In genomic region chr5:172717481-172718195, GRCh38 we compare ENCODE assay signal across 12 cellular contexts. TPM values are rescaled to one million over a fixed set of nuclear protein-coding genes. Genes with fewer than 3 reads are reported as not detected.
DNase-seq lines count a peak whose midpoint lies in the region; ATAC-seq, FAIRE-seq and TF ChIP-seq lines count a peak whose summit lies in the region.
"Had no signal": no experiment of that assay in that cellular context is flagged by ENCODE, and none has a peak within 500 bp of the region (broad histone marks: within the 10 kb centered on the region; RNA-seq: fewer than 3 reads in every experiment).

No MANE protein-coding gene starts in this region.

- H3K27me3 ChIP-seq in heart right ventricle = no peaks in the 10 kb centered on the region
- H3K27me3 ChIP-seq: body of pancreas, stomach had no signal

- intact Hi-C loops in heart right ventricle (cut with DNase I) = loop anchor here (1.0 to 10.0 kb wide), 15 partner anchors 31 to 567 kb away; partner anchors contain the start of gene DUSP1 (in 3 of the 10)
- intact Hi-C loops in left cardiac atrium (cut with DNase I) = loop anchor here (2.0 to 10.0 kb wide), 3 partner anchors 50 to 187 kb away; no protein-coding TSS in a partner anchor
- intact Hi-C loops in dendritic cell treated with granulocyte-macrophage colony-stimulating factor and Interleukin-4, amounts not matched to agents 40 ng/mL and 50 ng/mL, for 4 days (cut with micrococcal nuclease) = loop anchor here (2.0 kb wide), 1 partner anchor 41 kb away; no protein-coding TSS in a partner anchor

- H3K4me3 Mint-ChIP-seq in dendritic cell treated with granulocyte-macrophage colony-stimulating factor and Interleukin-4, amounts not matched to agents 40 ng/mL and 50 ng/mL, for 4 days = no peak overlapping the region
- H3K4me3 Mint-ChIP-seq in osteocyte (ENCODE audit: unreplicated experiment) = no peak overlapping the region

- no peak for FAIRE-seq in urothelium cell line (lab: Jason Lieb, UNC)

- peak overlapping the region; percentile 69 for H3K27ac Mint-ChIP-seq in dendritic cell treated with granulocyte-macrophage colony-stimulating factor and Interleukin-4, amounts not matched to agents 40 ng/mL and 50 ng/mL, for 4 days
- H3K27ac Mint-ChIP-seq in osteocyte (ENCODE audit: unreplicated experiment) = peak overlapping the region; percentile 76
- H3K27ac Mint-ChIP-seq: WTC11 had no signal

- WGBS in heart right ventricle, 2 donors = 61 to 68% methylated on average over 16 of the region's 16 CpGs

- H3K4me1 Mint-ChIP-seq in dendritic cell treated with granulocyte-macrophage colony-stimulating factor and Interleukin-4, amounts not matched to agents 40 ng/mL and 50 ng/mL, for 4 days (ENCODE audit: low read depth) = peaks cover 23% of the 10 kb centered on the region
- H3K4me1 Mint-ChIP-seq in osteocyte (ENCODE audit: unreplicated experiment) = peaks cover 36% of the 10 kb centered on the region

- peak overlapping the region in 2 of 10 donors; percentile 5 to 30 for H3K4me3 ChIP-seq in heart right ventricle
- H3K4me3 ChIP-seq: body of pancreas, stomach had no signal

- H3K27ac ChIP-seq in heart right ventricle = peak overlapping the region in 9 of 10 donors; percentile 26 to 91 (median 88)
- H3K27ac ChIP-seq: body of pancreas, neutrophil had no signal

- no peak for DNase-seq in heart right ventricle
- no peak for DNase-seq in left cardiac atrium
- DNase-seq in osteocyte (ENCODE audit: extremely low spot score, unreplicated experiment) = no peak
- no peak for DNase-seq in NCI-H524 (lab: John Stamatoyannopoulos, UW)
- DNase-seq in NCI-H1417 (lab: John Stamatoyannopoulos, UW) = no peak
- no peak for DNase-seq in urothelium cell line (ENCODE audit: low spot score)

- H3K27me3 Mint-ChIP-seq in dendritic cell treated with granulocyte-macrophage colony-stimulating factor and Interleukin-4, amounts not matched to agents 40 ng/mL and 50 ng/mL, for 4 days = peaks cover 17% of the 10 kb centered on the region
- no peaks in the 10 kb centered on the region for H3K27me3 Mint-ChIP-seq in osteocyte (ENCODE audit: unreplicated experiment)

- H3K36me3 ChIP-seq in heart right ventricle = no peaks in the 10 kb centered on the region
- H3K36me3 ChIP-seq: neutrophil, stomach had no signal

- peaks cover 20 to 80% (median 59%) of the 10 kb centered on the region in 9 donors for H3K4me1 ChIP-seq in heart right ventricle

- no peaks in the 10 kb centered on the region for H3K9me3 ChIP-seq in heart right ventricle
- H3K9me3 ChIP-seq: body of pancreas, neutrophil, stomach had no signal

- no peaks in the 10 kb centered on the region for H3K36me3 Mint-ChIP-seq in dendritic cell treated with granulocyte-macrophage colony-stimulating factor and Interleukin-4, amounts not matched to agents 40 ng/mL and 50 ng/mL, for 4 days (ENCODE audit: low read depth)
- no peaks in the 10 kb centered on the region for H3K36me3 Mint-ChIP-seq in osteocyte (ENCODE audit: unreplicated experiment)
- H3K36me3 Mint-ChIP-seq: WTC11 had no signal

- H3K9me3 Mint-ChIP-seq in dendritic cell treated with granulocyte-macrophage colony-stimulating factor and Interleukin-4, amounts not matched to agents 40 ng/mL and 50 ng/mL, for 4 days = no peaks in the 10 kb centered on the region
- H3K9me3 Mint-ChIP-seq in osteocyte (ENCODE audit: unreplicated experiment) = no peaks in the 10 kb centered on the region
- H3K9me3 Mint-ChIP-seq: WTC11 had no signal

- no peak for TF ChIP-seq CTCF in heart right ventricle (IDR thresholded peaks at IDR 0.05)
- TF ChIP-seq CTCF in osteocyte (IDR thresholded peaks at IDR 0.05) = no peak

- no peak for ATAC-seq in heart right ventricle
- no peak for ATAC-seq in left cardiac atrium
- ATAC-seq in HG03565 (IDR thresholded peaks at IDR 0.05; ENCODE audit: unreplicated experiment) = no peak

RNA-seq across cellular contexts. Expression of gene DUSP1, which starts 53.4 kb away (rescaled TPM):
- total RNA-seq in heart right ventricle = 100 to 1,000 TPM in 7 of 10 donors, 10 to 100 TPM in 3; 55.7 to 215 (median 143) TPM
- 10 to 100 TPM; 33.3 to 98.6 TPM for polyA plus RNA-seq in heart right ventricle
- 100 to 1,000 TPM; 126 to 228 TPM for total RNA-seq in left cardiac atrium
- 201 and 250 TPM in 2 replicates for total RNA-seq in osteocyte
